In the genomic region with DNA sequence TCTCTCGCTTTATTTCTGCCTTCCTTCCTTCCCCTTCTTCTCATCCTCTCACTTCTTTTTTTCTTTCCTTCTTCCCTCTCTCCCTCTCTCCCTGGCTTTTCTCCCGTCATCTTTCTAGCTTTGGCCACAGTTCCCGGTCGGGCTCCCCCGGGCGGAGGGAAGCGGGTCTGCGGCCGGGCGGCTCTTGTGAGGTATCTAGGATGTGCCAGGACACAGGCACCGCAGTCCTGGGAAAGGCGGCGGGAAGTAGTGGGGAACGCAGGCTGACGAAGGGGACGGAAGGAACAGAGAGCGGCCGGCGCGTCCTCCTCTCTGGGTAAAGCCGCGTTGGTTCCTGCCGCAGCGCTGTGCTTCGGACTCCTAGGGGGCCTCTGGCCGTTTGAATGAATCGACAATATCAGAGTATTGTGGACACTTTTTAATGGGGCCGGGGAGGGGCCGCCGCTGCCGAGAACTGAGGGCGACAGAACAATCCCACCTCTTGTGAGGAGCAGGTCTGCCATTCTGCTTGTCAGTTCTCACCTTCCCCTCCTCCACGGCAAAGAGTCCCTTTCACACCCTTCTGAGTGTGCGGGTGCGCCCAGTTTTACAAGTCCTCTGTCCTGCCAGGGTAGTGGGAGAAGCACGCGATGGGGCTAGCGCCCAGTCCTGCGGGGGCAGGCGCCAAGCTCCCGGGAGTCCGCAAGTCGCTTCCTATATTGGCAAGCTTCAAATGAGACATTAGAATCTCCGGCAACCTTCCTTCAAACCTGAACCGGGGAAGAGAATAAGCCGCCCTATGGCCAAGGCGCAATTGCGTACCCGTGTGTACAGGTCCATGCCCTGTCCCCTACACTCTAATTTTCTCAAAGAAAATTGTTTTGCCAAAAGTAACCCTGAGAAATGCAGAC, we compare ENCODE assay signal across 7 cellular contexts. TPM values are rescaled to one million over a fixed set of nuclear protein-coding genes. Genes with fewer than 3 reads are reported as not detected.
DNase-seq lines count a peak whose midpoint lies in the region; ATAC-seq and TF ChIP-seq lines count a peak whose summit lies in the region.

No MANE protein-coding gene starts in this region.

- H2AFZ ChIP-seq in MM.1S (ENCODE audit: low read length), result peak overlapping the region; percentile 39

- no peak overlapping the region for H3K9ac ChIP-seq in MM.1S (ENCODE audit: low read length)

- peaks cover 0 to 6% (median 0%) of the 10 kb centered on the region in 9 donors for H3K9me3 Mint-ChIP-seq in naive thymus-derived CD8-positive, alpha-beta T cell

- H3K4me3 Mint-ChIP-seq in naive thymus-derived CD8-positive, alpha-beta T cell, result peak overlapping the region; percentile 22 to 85 (median 71)

- in situ Hi-C loops in G401 (cut with HindIII; ENCODE audit: low sequenced_read_pairs), result no loop called here

- H3K27ac ChIP-seq in MM.1S (ENCODE audit: low read length), result no peak overlapping the region

- no peak for ATAC-seq in naive thymus-derived CD8-positive, alpha-beta T cell
- ATAC-seq in HG02759 (IDR thresholded peaks at IDR 0.05; ENCODE audit: unreplicated experiment), result no peak

- no peaks in the 10 kb centered on the region for H3K9me3 ChIP-seq in MM.1S (replicated peaks; ENCODE audit: insufficient read depth, low read length)

- H3K4me1 ChIP-seq in MM.1S (ENCODE audit: low read length), result 0 out of 2 replicates have a peak, but pooled peaks cover 5% of the 10 kb centered on the region

- H3K27me3 ChIP-seq in MM.1S (replicated peaks; ENCODE audit: insufficient read depth, low read length), result peaks cover 89% of the 10 kb centered on the region

- H3K36me3 Mint-ChIP-seq in naive thymus-derived CD8-positive, alpha-beta T cell, result peaks cover 0 to 9% (median under 1%) of the 10 kb centered on the region in 3 donors

- no peaks in the 10 kb centered on the region for H3F3A ChIP-seq in MM.1S (ENCODE audit: insufficient read depth, low read length)

- TF ChIP-seq CTCF in MM.1S (IDR thresholded peaks at IDR 0.05; ENCODE audit: low read length), result peak; percentile 61

- no peaks in the 10 kb centered on the region for H3K79me2 ChIP-seq in MM.1S (ENCODE audit: low read length)

- POLR2A ChIA-PET in naive thymus-derived CD8-positive, alpha-beta T cell (lab: Charles Lee), result interaction anchor here (1.3 to 3.1 kb wide), 3 partner anchors 13 to 641 kb away, joined by 3 to 12 read pairs (median 3); a partner anchor contains a TSS

- H3K27me3 Mint-ChIP-seq in naive thymus-derived CD8-positive, alpha-beta T cell, result peaks cover 64 to 100% (median 91%) of the 10 kb centered on the region in 5 donors

- H3K4me1 Mint-ChIP-seq in naive thymus-derived CD8-positive, alpha-beta T cell, result peaks cover 48 to 92% (median 84%) of the 10 kb centered on the region in 4 donors

- H3K4me2 ChIP-seq in MM.1S (ENCODE audit: low read depth, low read length), result peak overlapping the region; percentile 93

- DNase-seq in G401 (ENCODE audit: low spot score) (peak; percentile 29), MM.1S (peak; percentile 27), SW480 (ENCODE audit: low spot score) (peak; percentile 86), epidermal melanocyte (ENCODE audit: insufficient read length, low spot score) (peak; percentile 61), NOMO-1 treated with DMSO at 0.1 percent for 48 hours (lab: John Stamatoyannopoulos, UW; ENCODE audit: unreplicated experiment) (no peak)
- no peak for DNase-seq in naive thymus-derived CD8-positive, alpha-beta T cell

- peak overlapping the region; percentile 69 for H3K4me3 ChIP-seq in MM.1S (ENCODE audit: low read length)

- no peak overlapping the region for H3K27ac Mint-ChIP-seq in naive thymus-derived CD8-positive, alpha-beta T cell

- H4K20me1 ChIP-seq in MM.1S (ENCODE audit: insufficient read depth, low read length), result no peaks in the 10 kb centered on the region

- H3K9me2 ChIP-seq in MM.1S (replicated peaks; ENCODE audit: insufficient read depth, low read length), result no peaks in the 10 kb centered on the region

- no peaks in the 10 kb centered on the region for H3K36me3 ChIP-seq in MM.1S (replicated peaks; ENCODE audit: insufficient read depth, low read length)

RNA-seq across cellular contexts. Expression of a gene that starts 1.1 kb away (rescaled TPM):
- not detected in 2 replicates for total RNA-seq in G401 (2014; rRNA removed; shearing (Covaris generic))
- total RNA-seq in naive thymus-derived CD8-positive, alpha-beta T cell, result not detected
- not detected for polyA plus RNA-seq in naive thymus-derived CD8-positive, alpha-beta T cell

RNA-seq across cellular contexts. Expression of a gene that starts 13.6 kb away (rescaled TPM):
- 0.49 and 1.1 TPM in 2 replicates for total RNA-seq in G401 (2014; rRNA removed; shearing (Covaris generic))
- not detected for total RNA-seq in naive thymus-derived CD8-positive, alpha-beta T cell
- 1 to 10 TPM in 2 of 3 donors, not detected in 1; 1.4 to 2.7 TPM for polyA plus RNA-seq in naive thymus-derived CD8-positive, alpha-beta T cell

Comparison
In these comparisons a context has a peak if more than half of its experiments do, and no peak if none do; other contexts are left out.
1. DNase-seq: peak in G401 (single experiment), MM.1S (single experiment), SW480 (single experiment) and epidermal melanocyte (single experiment); none in naive thymus-derived CD8-positive, alpha-beta T cell (0 of 10) and NOMO-1 treated with DMSO at 0.1 percent for 48 hours (single experiment).